1 cellular context compared by ENCODE assay signal in the genomic region with DNA sequence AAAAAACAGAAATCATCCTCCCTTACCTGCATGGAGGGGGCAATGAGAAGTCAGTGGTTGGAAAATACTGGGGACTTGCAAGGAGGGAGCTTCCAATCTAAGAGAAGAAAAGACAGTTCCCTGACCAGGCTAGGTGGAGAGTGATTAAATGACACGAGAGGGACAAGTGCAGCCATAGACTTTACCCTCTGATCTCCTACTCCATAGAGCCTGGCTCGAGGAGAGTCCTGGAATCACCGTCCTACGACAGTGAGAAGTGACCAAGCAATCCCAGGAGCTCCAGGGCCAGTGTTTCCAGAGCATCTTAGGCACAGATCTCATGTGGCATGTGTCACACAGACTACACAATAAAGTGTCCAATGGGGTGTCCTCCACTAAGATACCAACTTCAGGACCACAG.
TF ChIP-seq lines count a peak whose summit lies in the region.

No MANE protein-coding gene starts in this region.

TF ChIP-seq in H1, 55 proteins besides CTCF, POLR2A, EP300 and RAD21 (continued from another document):
- TF ChIP-seq, protein P1, sequence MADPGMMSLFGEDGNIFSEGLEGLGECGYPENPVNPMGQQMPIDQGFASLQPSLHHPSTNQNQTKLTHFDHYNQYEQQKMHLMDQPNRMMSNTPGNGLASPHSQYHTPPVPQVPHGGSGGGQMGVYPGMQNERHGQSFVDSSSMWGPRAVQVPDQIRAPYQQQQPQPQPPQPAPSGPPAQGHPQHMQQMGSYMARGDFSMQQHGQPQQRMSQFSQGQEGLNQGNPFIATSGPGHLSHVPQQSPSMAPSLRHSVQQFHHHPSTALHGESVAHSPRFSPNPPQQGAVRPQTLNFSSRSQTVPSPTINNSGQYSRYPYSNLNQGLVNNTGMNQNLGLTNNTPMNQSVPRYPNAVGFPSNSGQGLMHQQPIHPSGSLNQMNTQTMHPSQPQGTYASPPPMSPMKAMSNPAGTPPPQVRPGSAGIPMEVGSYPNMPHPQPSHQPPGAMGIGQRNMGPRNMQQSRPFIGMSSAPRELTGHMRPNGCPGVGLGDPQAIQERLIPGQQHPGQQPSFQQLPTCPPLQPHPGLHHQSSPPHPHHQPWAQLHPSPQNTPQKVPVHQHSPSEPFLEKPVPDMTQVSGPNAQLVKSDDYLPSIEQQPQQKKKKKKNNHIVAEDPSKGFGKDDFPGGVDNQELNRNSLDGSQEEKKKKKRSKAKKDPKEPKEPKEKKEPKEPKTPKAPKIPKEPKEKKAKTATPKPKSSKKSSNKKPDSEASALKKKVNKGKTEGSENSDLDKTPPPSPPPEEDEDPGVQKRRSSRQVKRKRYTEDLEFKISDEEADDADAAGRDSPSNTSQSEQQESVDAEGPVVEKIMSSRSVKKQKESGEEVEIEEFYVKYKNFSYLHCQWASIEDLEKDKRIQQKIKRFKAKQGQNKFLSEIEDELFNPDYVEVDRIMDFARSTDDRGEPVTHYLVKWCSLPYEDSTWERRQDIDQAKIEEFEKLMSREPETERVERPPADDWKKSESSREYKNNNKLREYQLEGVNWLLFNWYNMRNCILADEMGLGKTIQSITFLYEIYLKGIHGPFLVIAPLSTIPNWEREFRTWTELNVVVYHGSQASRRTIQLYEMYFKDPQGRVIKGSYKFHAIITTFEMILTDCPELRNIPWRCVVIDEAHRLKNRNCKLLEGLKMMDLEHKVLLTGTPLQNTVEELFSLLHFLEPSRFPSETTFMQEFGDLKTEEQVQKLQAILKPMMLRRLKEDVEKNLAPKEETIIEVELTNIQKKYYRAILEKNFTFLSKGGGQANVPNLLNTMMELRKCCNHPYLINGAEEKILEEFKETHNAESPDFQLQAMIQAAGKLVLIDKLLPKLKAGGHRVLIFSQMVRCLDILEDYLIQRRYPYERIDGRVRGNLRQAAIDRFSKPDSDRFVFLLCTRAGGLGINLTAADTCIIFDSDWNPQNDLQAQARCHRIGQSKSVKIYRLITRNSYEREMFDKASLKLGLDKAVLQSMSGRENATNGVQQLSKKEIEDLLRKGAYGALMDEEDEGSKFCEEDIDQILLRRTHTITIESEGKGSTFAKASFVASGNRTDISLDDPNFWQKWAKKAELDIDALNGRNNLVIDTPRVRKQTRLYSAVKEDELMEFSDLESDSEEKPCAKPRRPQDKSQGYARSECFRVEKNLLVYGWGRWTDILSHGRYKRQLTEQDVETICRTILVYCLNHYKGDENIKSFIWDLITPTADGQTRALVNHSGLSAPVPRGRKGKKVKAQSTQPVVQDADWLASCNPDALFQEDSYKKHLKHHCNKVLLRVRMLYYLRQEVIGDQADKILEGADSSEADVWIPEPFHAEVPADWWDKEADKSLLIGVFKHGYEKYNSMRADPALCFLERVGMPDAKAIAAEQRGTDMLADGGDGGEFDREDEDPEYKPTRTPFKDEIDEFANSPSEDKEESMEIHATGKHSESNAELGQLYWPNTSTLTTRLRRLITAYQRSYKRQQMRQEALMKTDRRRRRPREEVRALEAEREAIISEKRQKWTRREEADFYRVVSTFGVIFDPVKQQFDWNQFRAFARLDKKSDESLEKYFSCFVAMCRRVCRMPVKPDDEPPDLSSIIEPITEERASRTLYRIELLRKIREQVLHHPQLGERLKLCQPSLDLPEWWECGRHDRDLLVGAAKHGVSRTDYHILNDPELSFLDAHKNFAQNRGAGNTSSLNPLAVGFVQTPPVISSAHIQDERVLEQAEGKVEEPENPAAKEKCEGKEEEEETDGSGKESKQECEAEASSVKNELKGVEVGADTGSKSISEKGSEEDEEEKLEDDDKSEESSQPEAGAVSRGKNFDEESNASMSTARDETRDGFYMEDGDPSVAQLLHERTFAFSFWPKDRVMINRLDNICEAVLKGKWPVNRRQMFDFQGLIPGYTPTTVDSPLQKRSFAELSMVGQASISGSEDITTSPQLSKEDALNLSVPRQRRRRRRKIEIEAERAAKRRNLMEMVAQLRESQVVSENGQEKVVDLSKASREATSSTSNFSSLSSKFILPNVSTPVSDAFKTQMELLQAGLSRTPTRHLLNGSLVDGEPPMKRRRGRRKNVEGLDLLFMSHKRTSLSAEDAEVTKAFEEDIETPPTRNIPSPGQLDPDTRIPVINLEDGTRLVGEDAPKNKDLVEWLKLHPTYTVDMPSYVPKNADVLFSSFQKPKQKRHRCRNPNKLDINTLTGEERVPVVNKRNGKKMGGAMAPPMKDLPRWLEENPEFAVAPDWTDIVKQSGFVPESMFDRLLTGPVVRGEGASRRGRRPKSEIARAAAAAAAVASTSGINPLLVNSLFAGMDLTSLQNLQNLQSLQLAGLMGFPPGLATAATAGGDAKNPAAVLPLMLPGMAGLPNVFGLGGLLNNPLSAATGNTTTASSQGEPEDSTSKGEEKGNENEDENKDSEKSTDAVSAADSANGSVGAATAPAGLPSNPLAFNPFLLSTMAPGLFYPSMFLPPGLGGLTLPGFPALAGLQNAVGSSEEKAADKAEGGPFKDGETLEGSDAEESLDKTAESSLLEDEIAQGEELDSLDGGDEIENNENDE (IDR thresholded peaks at IDR 0.05; ENCODE audit: insufficient replicate concordance, low read length), result no peak
